ENCODE assay signal across 28 cellular contexts in genomic region chr1:57672741-57673140, GRCh38.
"Had no signal": no experiment of that assay in that cellular context is flagged by ENCODE, and none has a peak within 500 bp of the region (broad histone marks: within the 10 kb centered on the region; RNA-seq: fewer than 3 reads in every experiment).

No MANE protein-coding gene starts in this region.

- H3K36me3 Mint-ChIP-seq: mesothelial cell of epicardium; naive thymus-derived CD4-positive, alpha-beta T cell had no signal

- H3K27ac Mint-ChIP-seq: endodermal cell; mesothelial cell of epicardium; naive thymus-derived CD4-positive, alpha-beta T cell had no signal

- H3K4me1 ChIP-seq: esophagus squamous epithelium, gastrocnemius medialis, heart right ventricle, left lung, lower lobe of right lung had no signal

- ATAC-seq: esophagus mucosa; gastrocnemius medialis; heart right ventricle; left cardiac atrium; left lung; left ventricle myocardium superior; lower lobe of right lung; naive thymus-derived CD4-positive, alpha-beta T cell had no signal

- H3K27ac ChIP-seq: coronary artery, dorsolateral prefrontal cortex, esophagus squamous epithelium, gastrocnemius medialis, heart right ventricle, left lung, lower lobe of right lung had no signal

- H3K4me3 Mint-ChIP-seq: endodermal cell; mesothelial cell of epicardium; naive thymus-derived CD4-positive, alpha-beta T cell had no signal

- H3K4me3 ChIP-seq: coronary artery, dorsolateral prefrontal cortex, esophagus squamous epithelium, gastrocnemius medialis, heart right ventricle, left lung, lower lobe of right lung had no signal

- H3K36me3 ChIP-seq: esophagus squamous epithelium, gastrocnemius medialis, heart right ventricle, left lung, lower lobe of right lung had no signal

- H3K27me3 ChIP-seq: esophagus squamous epithelium, gastrocnemius medialis, heart right ventricle, left lung had no signal

- H3K4me1 Mint-ChIP-seq: mesothelial cell of epicardium; naive thymus-derived CD4-positive, alpha-beta T cell had no signal

- H3K9me3 Mint-ChIP-seq: endodermal cell, mesothelial cell of epicardium had no signal

- DNase-seq: central memory CD4-positive, alpha-beta T cell; dermis blood vessel endothelial cell; dorsolateral prefrontal cortex; effector CD4-positive, alpha-beta T cell; effector memory CD4-positive, alpha-beta T cell; endodermal cell; erythroblast; esophagus squamous epithelium; foreskin melanocyte; gastrocnemius medialis; glutamatergic neuron; head of caudate nucleus; heart right ventricle; hippocampal formation; islet precursor cell; kidney; kidney glomerular epithelial cell; left cardiac atrium; left lung; left ventricle myocardium superior; lower lobe of right lung; naive thymus-derived CD4-positive, alpha-beta T cell had no signal

- FAIRE-seq: colon, endometrium, endothelial cell of umbilical vein, kidney had no signal
